In the genomic region with DNA sequence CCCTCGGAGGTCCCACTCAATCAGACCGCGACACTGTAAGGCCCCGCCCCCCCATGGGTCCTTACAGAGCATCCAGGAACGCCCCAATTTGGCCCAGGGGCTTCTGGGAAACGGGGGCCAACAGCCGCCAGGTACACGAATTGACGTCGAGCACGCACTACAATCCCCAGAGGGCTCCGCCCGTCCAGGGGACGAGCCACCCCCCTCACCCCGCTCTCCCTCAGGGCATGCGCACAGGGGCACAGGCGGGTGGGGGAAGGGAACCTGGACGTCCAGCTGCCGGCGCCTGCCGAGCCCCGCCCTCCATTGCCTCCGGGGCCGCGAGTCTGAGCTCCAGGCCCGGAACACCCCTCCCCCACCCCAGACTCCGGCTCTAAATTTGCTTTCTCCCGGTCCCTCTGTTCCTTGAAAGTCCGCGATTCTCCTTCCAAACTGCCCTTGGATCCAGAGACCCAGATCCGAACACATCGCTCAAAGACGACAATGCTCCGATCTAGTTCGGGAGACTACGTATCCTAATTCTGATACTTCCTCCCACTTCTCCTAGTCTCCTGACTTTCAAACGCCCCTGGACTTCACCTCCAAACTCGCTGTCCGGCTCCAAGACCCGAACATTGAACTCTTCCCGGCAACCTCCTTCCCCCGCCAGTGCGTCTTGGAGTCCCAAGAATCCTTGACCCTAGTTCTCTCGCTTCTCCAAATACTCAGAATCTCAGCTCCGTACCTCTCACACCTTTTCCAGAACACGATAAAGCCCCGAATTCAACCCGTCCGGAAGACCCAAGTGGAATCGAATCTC, we compare ENCODE assay signal across 8 cellular contexts. TPM values are rescaled to one million over a fixed set of nuclear protein-coding genes. Genes with fewer than 3 reads are reported as not detected.
DNase-seq lines count a peak whose midpoint lies in the region; ATAC-seq lines count a peak whose summit lies in the region.

No MANE protein-coding gene starts in this region.

- peaks cover 21% of the 10 kb centered on the region for H3K36me3 ChIP-seq in SK-N-MC (ENCODE audit: insufficient read depth, low read length)

- DNase-seq in GM04503 (ENCODE audit: low read depth), result peak; percentile 95
- DNase-seq in NCI-H1048 (lab: John Stamatoyannopoulos, UW), result peak; percentile 97
- peak; percentile 97 for DNase-seq in SK-N-MC (ENCODE audit: low read depth, low spot score)
- DNase-seq in globus pallidus (ENCODE audit: low spot score), result peak; percentile 99
- DNase-seq in occipital lobe (lab: John Stamatoyannopoulos, UW), result peak; percentile 98

- peak overlapping the region; percentile 95 for H3K9ac ChIP-seq in SK-N-MC (ENCODE audit: insufficient read length)

- H3K9me3 ChIP-seq in SK-N-MC (ENCODE audit: low read depth, low read length), result no peaks in the 10 kb centered on the region

- H3K4me3 ChIP-seq in SK-N-MC, result peak overlapping the region; percentile 100

- peak overlapping the region; percentile 89 for H3K27ac Mint-ChIP-seq in activated naive CD4-positive, alpha-beta T cell treated with anti-CD3 and anti-CD28 coated beads, Interleukin-2, amount 50 U/mL, for 24 hours

- peak overlapping the region; percentile 98 for H3K4me3 Mint-ChIP-seq in activated naive CD4-positive, alpha-beta T cell treated with anti-CD3 and anti-CD28 coated beads, Interleukin-2, amount 50 U/mL, for 24 hours

- H3K27ac ChIP-seq in SK-N-MC, result peak overlapping the region; percentile 98
- H3K27ac ChIP-seq in temporal lobe (ENCODE audit: low read depth, low read length), result peak overlapping the region; percentile 94

- no peaks in the 10 kb centered on the region for H3K27me3 Mint-ChIP-seq in activated naive CD4-positive, alpha-beta T cell treated with anti-CD3 and anti-CD28 coated beads, Interleukin-2, amount 50 U/mL, for 24 hours

- H3K36me3 Mint-ChIP-seq in activated naive CD4-positive, alpha-beta T cell treated with anti-CD3 and anti-CD28 coated beads, Interleukin-2, amount 50 U/mL, for 24 hours, result no peaks in the 10 kb centered on the region

- peaks cover 20% of the 10 kb centered on the region for H3K4me1 Mint-ChIP-seq in activated naive CD4-positive, alpha-beta T cell treated with anti-CD3 and anti-CD28 coated beads, Interleukin-2, amount 50 U/mL, for 24 hours

- no peaks in the 10 kb centered on the region for H3K9me3 Mint-ChIP-seq in activated naive CD4-positive, alpha-beta T cell treated with anti-CD3 and anti-CD28 coated beads, Interleukin-2, amount 50 U/mL, for 24 hours

- ATAC-seq in HG02571 (IDR thresholded peaks at IDR 0.05; ENCODE audit: unreplicated experiment), result peak; percentile 58

RNA-seq across cellular contexts. Expression of gene SERTAD3, which starts 0.8 kb away (rescaled TPM):
- total RNA-seq in occipital lobe, result 9.8 TPM
- 3.4 TPM for total RNA-seq in temporal lobe

RNA-seq across cellular contexts. Expression of gene SERTAD1, which starts 17.5 kb away (rescaled TPM):
- total RNA-seq in occipital lobe, result 2.8 TPM
- 0.98 TPM for total RNA-seq in temporal lobe

RNA-seq across cellular contexts. Expression of gene BLVRB, which starts 22.2 kb away (rescaled TPM):
- 16.5 TPM for total RNA-seq in occipital lobe
- total RNA-seq in temporal lobe, result 17.5 TPM

RNA-seq across cellular contexts. Expression of gene SPTBN4, which starts 23.5 kb away (rescaled TPM):
- 27.5 TPM for total RNA-seq in occipital lobe
- total RNA-seq in temporal lobe, result 25.6 TPM

RNA-seq across cellular contexts. Expression of gene PRX, which starts 30.2 kb away (rescaled TPM):
- 2.5 TPM for total RNA-seq in occipital lobe
- 2.5 TPM for total RNA-seq in temporal lobe

Comparison
In these comparisons a context has a peak if more than half of its experiments do, and no peak if none do; other contexts are left out.
1. Peak in every context shown above with its lines: DNase-seq, ATAC-seq, H3K4me3 ChIP-seq and H3K27ac ChIP-seq.